Comparison of ENCODE assay signal across 1 cellular context in genomic region chr20:5950271-5951031, GRCh38.
TF ChIP-seq lines count a peak whose summit lies in the region.

MCM8 (plus strand) TSS chr20:5950652; CDS start chr20:5952016, 1,364 bp downstream.
A gene with protein sequence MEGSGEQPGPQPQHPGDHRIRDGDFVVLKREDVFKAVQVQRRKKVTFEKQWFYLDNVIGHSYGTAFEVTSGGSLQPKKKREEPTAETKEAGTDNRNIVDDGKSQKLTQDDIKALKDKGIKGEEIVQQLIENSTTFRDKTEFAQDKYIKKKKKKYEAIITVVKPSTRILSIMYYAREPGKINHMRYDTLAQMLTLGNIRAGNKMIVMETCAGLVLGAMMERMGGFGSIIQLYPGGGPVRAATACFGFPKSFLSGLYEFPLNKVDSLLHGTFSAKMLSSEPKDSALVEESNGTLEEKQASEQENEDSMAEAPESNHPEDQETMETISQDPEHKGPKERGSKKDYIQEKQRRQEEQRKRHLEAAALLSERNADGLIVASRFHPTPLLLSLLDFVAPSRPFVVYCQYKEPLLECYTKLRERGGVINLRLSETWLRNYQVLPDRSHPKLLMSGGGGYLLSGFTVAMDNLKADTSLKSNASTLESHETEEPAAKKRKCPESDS (minus strand): TSS chr20:5950533. CDS start chr20:5950405, 128 bp downstream.

TF ChIP-seq in HepG2, 621 proteins besides CTCF, POLR2A, EP300 and RAD21 (continued from another document and continues in another):
- TF ChIP-seq ZKSCAN8 (CRISPR knock-in tag; IDR thresholded peaks at IDR 0.05; ENCODE audit: borderline replicate concordance) (peak; percentile 92; the same call in 1 of the 2 replicates), KMT2B (CRISPR knock-in tag; IDR thresholded peaks at IDR 0.05) (peak; percentile 99), ZNF564 (CRISPR knock-in tag; IDR thresholded peaks at IDR 0.05) (0 out of 2 replicates have a peak, but pooled peaks have one; percentile 40), ZNF674 (CRISPR knock-in tag; IDR thresholded peaks at IDR 0.05; ENCODE audit: low read depth) (no peak), RFX5 (IDR thresholded peaks at IDR 0.05; ENCODE audit: low read depth, low read length) (no peak; the same call in 1 of the 2 replicates), NPAS2 (CRISPR knock-in tag; IDR thresholded peaks at IDR 0.05; ENCODE audit: borderline replicate concordance) (no peak), HOXA7 (CRISPR knock-in tag; IDR thresholded peaks at IDR 0.05) (no peak), JARID2 (CRISPR knock-in tag; IDR thresholded peaks at IDR 0.05; ENCODE audit: insufficient replicate concordance) (peak; percentile 97), ZNF121 (CRISPR knock-in tag; IDR thresholded peaks at IDR 0.05) (no peak), ZBTB43 (CRISPR knock-in tag; conservative IDR thresholded peaks at IDR 0.05) (peak; percentile 75; the same call in 1 of the 2 replicates), SRSF9 (IDR thresholded peaks at IDR 0.05; ENCODE audit: borderline replicate concordance, insufficient read depth, low read depth, low read length, poor library complexity, severe bottlenecking) (no peak), ZNF407 (CRISPR knock-in tag; IDR thresholded peaks at IDR 0.05; ENCODE audit: not compliant biosample characterization) (peak; percentile 90), DNMT1 (CRISPR knock-in tag; IDR thresholded peaks at IDR 0.05) (peak; percentile 95; the same call in 1 of the 2 replicates), KLF13 (CRISPR knock-in tag; IDR thresholded peaks at IDR 0.05) (peak; percentile 36; the same call in 1 of the 2 replicates), KDM3A (CRISPR knock-in tag; IDR thresholded peaks at IDR 0.05; ENCODE audit: low read depth) (peak; percentile 95), ZNF207 (IDR thresholded peaks at IDR 0.05; ENCODE audit: borderline replicate concordance) (no peak), HNRNPUL1 (IDR thresholded peaks at IDR 0.05; ENCODE audit: low read depth, low read length) (no peak), ZNF317 (CRISPR knock-in tag; IDR thresholded peaks at IDR 0.05) (peak; percentile 94), ZNF367 (CRISPR knock-in tag; IDR thresholded peaks at IDR 0.05; ENCODE audit: borderline replicate concordance) (no peak), SMAD1 (CRISPR knock-in tag; IDR thresholded peaks at IDR 0.05; ENCODE audit: borderline replicate concordance, low read depth) (peak; percentile 84; the same call in 1 of the 2 replicates), ZNF687 (CRISPR knock-in tag; IDR thresholded peaks at IDR 0.05) (peak; percentile 99), KLF12 (CRISPR knock-in tag; IDR thresholded peaks at IDR 0.05; ENCODE audit: borderline replicate concordance) (peak; percentile 97), GTF2F1 (IDR thresholded peaks at IDR 0.05; ENCODE audit: low read length) (no peak), MBD4 (IDR thresholded peaks at IDR 0.05; ENCODE audit: borderline replicate concordance, low read length) (no peak), ZC3H4 (CRISPR knock-in tag; IDR thresholded peaks at IDR 0.05; ENCODE audit: borderline replicate concordance) (no peak; the same call in 1 of the 2 replicates), ZNF556 (CRISPR knock-in tag; IDR thresholded peaks at IDR 0.05; ENCODE audit: borderline replicate concordance) (peak; percentile 90), ZZZ3 (CRISPR knock-in tag; IDR thresholded peaks at IDR 0.05; ENCODE audit: borderline replicate concordance) (peak; percentile 98; the same call in 1 of the 2 replicates), CENPT (CRISPR knock-in tag; IDR thresholded peaks at IDR 0.05; ENCODE audit: low read depth) (no peak), ZBTB40 (IDR thresholded peaks at IDR 0.05) (peak; percentile 86), ZBTB40 (CRISPR knock-in tag; IDR thresholded peaks at IDR 0.05) (no peak; the same call in 1 of the 2 replicates), KAT2B (IDR thresholded peaks at IDR 0.05; ENCODE audit: borderline replicate concordance, low read depth, low read length) (no peak), BRD4 (CRISPR knock-in tag; IDR thresholded peaks at IDR 0.05) (peak; percentile 90), ZNF430 (CRISPR knock-in tag; IDR thresholded peaks at IDR 0.05) (peak; percentile 99), ATF7-NPFF (CRISPR knock-in tag; IDR thresholded peaks at IDR 0.05; ENCODE audit: low read depth) (peak; percentile 98), SRSF4 (IDR thresholded peaks at IDR 0.05; ENCODE audit: low read depth, low read length, poor library complexity, severe bottlenecking) (no peak)
